In the genomic region with DNA sequence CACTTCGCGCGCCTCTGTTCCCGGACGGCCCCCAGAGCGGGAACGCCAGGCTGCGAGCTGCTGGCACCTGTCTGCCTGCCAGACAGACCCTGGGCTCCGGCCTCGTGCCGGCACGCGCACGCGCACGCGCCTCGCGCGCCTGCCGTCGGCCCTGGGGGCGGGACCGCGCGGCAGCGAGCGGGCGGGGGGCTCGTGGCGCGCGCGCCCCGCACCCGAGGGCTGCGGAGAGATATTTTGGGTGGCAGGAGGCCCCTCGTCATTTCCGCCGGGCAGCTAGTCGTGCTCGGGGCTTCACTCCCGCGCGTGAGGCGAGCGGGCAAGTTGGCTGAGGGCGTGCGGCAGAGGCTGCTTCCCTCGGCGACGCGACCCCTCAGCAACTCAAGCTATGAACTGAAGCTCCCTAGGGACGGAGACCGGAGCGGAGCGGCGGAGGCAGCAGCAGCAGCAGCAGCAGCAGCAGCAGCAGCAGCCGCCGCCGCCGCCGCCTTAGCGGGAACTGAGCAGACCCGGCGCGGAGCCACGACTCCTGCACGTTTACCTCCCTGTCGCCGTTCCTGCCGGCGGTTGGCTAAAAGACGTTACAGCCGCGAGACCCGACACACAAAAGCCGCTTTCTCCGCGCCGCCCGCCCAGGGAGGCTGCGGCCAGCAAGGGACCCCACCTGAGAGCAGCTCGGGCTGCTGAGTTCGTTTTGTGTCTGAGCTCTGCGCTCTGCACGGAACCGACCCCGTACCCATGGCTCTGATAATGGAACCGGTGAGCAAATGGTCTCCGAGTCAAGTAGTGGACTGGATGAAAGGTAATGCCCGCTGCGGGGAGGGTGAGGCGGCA, we compare ENCODE assay signal across 8 cellular contexts. TPM values are rescaled to one million over a fixed set of nuclear protein-coding genes. Genes with fewer than 3 reads are reported as not detected.
DNase-seq lines count a peak whose midpoint lies in the region; ATAC-seq and TF ChIP-seq lines count a peak whose summit lies in the region.

Gene CNKSR2, plus strand, starts transcription at position 256 of the 831 bp plus-strand sequence. Its CDS starts 480 bp downstream, at position 736.

- peaks cover 2% of the 10 kb centered on the region for H3K36me3 Mint-ChIP-seq in activated T-cell treated with anti-CD3 and anti-CD28 coated beads, Interleukin-2, amount 50 U/mL, for 24 hours (ENCODE audit: low read depth)

- peak within 1 kb of the TSS; percentile 43 for H3K4me3 ChIP-seq in fibroblast of pulmonary artery (replicated peaks; ENCODE audit: low read depth, low read length)
- H3K4me3 ChIP-seq in thyroid gland (replicated peaks in 1 of 3) = peak within 1 kb of the TSS in 1 of 3 donors; percentile 32

- no peaks in the 10 kb centered on the region for H3K36me3 ChIP-seq in thyroid gland

- intact Hi-C loops in thyroid gland (cut with DNase I) = no loop called here

- peaks cover 19% of the 10 kb centered on the region for H3K27me3 Mint-ChIP-seq in activated T-cell treated with anti-CD3 and anti-CD28 coated beads, Interleukin-2, amount 50 U/mL, for 24 hours

- ATAC-seq in GM19043 (IDR thresholded peaks at IDR 0.05; ENCODE audit: low read depth, unreplicated experiment) = peak; percentile 59
- ATAC-seq in HG03432 (IDR thresholded peaks at IDR 0.05; ENCODE audit: unreplicated experiment) = peak; percentile 86
- ATAC-seq in omental fat pad (ENCODE audit: low FRiP score) = peak; percentile 65

- peak within 1 kb of the TSS; percentile 82 for H3K27ac Mint-ChIP-seq in activated T-cell treated with anti-CD3 and anti-CD28 coated beads, Interleukin-2, amount 50 U/mL, for 24 hours

- peak within 1 kb of the TSS; percentile 88 for H3K4me3 Mint-ChIP-seq in activated T-cell treated with anti-CD3 and anti-CD28 coated beads, Interleukin-2, amount 50 U/mL, for 24 hours

- H3K4me1 ChIP-seq in thyroid gland = no peaks in the 10 kb centered on the region

- TF ChIP-seq POLR2A in thyroid gland (IDR thresholded peaks at IDR 0.05) = no peak

- H3K9me3 Mint-ChIP-seq in activated T-cell treated with anti-CD3 and anti-CD28 coated beads, Interleukin-2, amount 50 U/mL, for 24 hours = no peaks in the 10 kb centered on the region

- no peaks in the 10 kb centered on the region for H3K9me3 ChIP-seq in thyroid gland

- WGBS in thyroid gland, 2 donors = 1% methylated on average over 15 of the region's 94 CpGs; no CpG with 5 or more reads in 1 of the 2 donors

- no peak for TF ChIP-seq CTCF in fibroblast of pulmonary artery (IDR thresholded peaks at IDR 0.05; ENCODE audit: low read length, missing control alignments)
- no peak for TF ChIP-seq CTCF in omental fat pad (IDR thresholded peaks at IDR 0.05)
- TF ChIP-seq CTCF in thyroid gland (IDR thresholded peaks at IDR 0.05) = no peak

- peak; percentile 12 to 16 for DNase-seq in AML-193 (lab: John Stamatoyannopoulos, UW)
- peak; percentile 72 for DNase-seq in NCI-H774 (lab: John Stamatoyannopoulos, UW)
- peak; percentile 81 for DNase-seq in activated T-cell treated with anti-CD3 and anti-CD28 coated beads, Interleukin-2, amount 50 U/mL, for 24 hours
- peak; percentile 8 for DNase-seq in fibroblast of pulmonary artery (ENCODE audit: low read depth)
- DNase-seq in omental fat pad (ENCODE audit: low spot score) = no peak
- DNase-seq in thyroid gland = peak; percentile 30 to 58

- no peaks in the 10 kb centered on the region for H3K27me3 ChIP-seq in thyroid gland

- H3K4me1 Mint-ChIP-seq in activated T-cell treated with anti-CD3 and anti-CD28 coated beads, Interleukin-2, amount 50 U/mL, for 24 hours (ENCODE audit: low read depth) = peaks cover 30% of the 10 kb centered on the region

- no peak within 1 kb of the TSS for H3K27ac ChIP-seq in thyroid gland

RNA-seq across cellular contexts. Expression of gene CNKSR2, which starts in this region (rescaled TPM):
- total RNA-seq in omental fat pad (1 to 10 TPM; 4.8 to 9.5 (median 7.6) TPM), thyroid gland (10 to 100 TPM in 1 of 4 donors, 1 to 10 TPM in 3; 4.2 to 10.9 (median 7.3) TPM)
